In genomic region chr19:15195987-15196682, GRCh38 we compare ENCODE assay signal across 8 cellular contexts. TPM values are rescaled to one million over a fixed set of nuclear protein-coding genes. Genes with fewer than 3 reads are reported as not detected.
DNase-seq lines count a peak whose midpoint lies in the region; ATAC-seq lines count a peak whose summit lies in the region.

No MANE protein-coding gene starts in this region.

- no peaks in the 10 kb centered on the region for H3K9me3 ChIP-seq in right cardiac atrium (ENCODE audit: control insufficient read depth, low read length)
- H3K9me3 ChIP-seq in skeletal muscle satellite cell (replicated peaks; ENCODE audit: low read length): no peaks in the 10 kb centered on the region

- no peaks in the 10 kb centered on the region for H3K27me3 ChIP-seq in right cardiac atrium (ENCODE audit: control insufficient read depth, insufficient read depth)
- H3K27me3 ChIP-seq in skeletal muscle satellite cell (ENCODE audit: control insufficient read depth, insufficient read depth, low read length): no peaks in the 10 kb centered on the region

- peaks cover 18% of the 10 kb centered on the region for H3K36me3 ChIP-seq in skeletal muscle satellite cell (ENCODE audit: insufficient read depth, low read length)

- H3K4me1 ChIP-seq in right cardiac atrium (ENCODE audit: control insufficient read depth, insufficient read depth, low read length): no peaks in the 10 kb centered on the region
- peaks cover 39% of the 10 kb centered on the region for H3K4me1 ChIP-seq in skeletal muscle satellite cell (ENCODE audit: control insufficient read depth, insufficient read depth, low read length)

- WGBS in right cardiac atrium: 20% methylated on average over 34 of the region's 34 CpGs

- H3K27ac ChIP-seq in right cardiac atrium (ENCODE audit: low read length): no peak overlapping the region

- intact Hi-C loops in right cardiac atrium (cut with DNase I): no loop called here

- H3K4me3 ChIP-seq in right cardiac atrium (ENCODE audit: low read length): peak overlapping the region; percentile 53
- H3K4me3 ChIP-seq in skeletal muscle satellite cell (ENCODE audit: low read length): peak overlapping the region; percentile 62

- H3K4me2 ChIP-seq in skeletal muscle satellite cell (ENCODE audit: low read length): peak overlapping the region; percentile 83

- DNase-seq in NCI-H2227 (lab: John Stamatoyannopoulos, UW; ENCODE audit: unreplicated experiment) (peak; percentile 34), NCI-H2227 treated with DMSO at 0.1 percent for 48 hours (lab: John Stamatoyannopoulos, UW) (no peak), NCI-H345 (lab: John Stamatoyannopoulos, UW) (peak; percentile 83), right cardiac atrium (peak in 2 of 3 donors; percentile 60 to 68)
- no peak for DNase-seq in activated CD4-positive, CD25-positive, alpha-beta regulatory T cell treated with anti-CD3 and anti-CD28 coated beads, Interleukin-2, amount 50 U/mL, for 72 hours

- ATAC-seq in right cardiac atrium (peak in 1 of 2 donors; percentile 4), GM18858 (IDR thresholded peaks at IDR 0.05; ENCODE audit: unreplicated experiment) (no peak), HG02870 (IDR thresholded peaks at IDR 0.05; ENCODE audit: unreplicated experiment) (no peak)

- H3K9ac ChIP-seq in skeletal muscle satellite cell (ENCODE audit: low read depth, low read length): peak overlapping the region; percentile 72

RNA-seq across cellular contexts. Expression of gene NOTCH3, which starts 4.7 kb away (rescaled TPM):
- total RNA-seq in right cardiac atrium: 10 to 100 TPM; 11.3 to 22.1 (median 17.2) TPM
- 10.9 TPM for polyA plus RNA-seq in right cardiac atrium
- total RNA-seq in skeletal muscle satellite cell (2012; rRNA removed): 40.3 and 65.3 TPM in 2 replicates

RNA-seq across cellular contexts. Expression of gene EPHX3, which starts 36.1 kb away (rescaled TPM):
- total RNA-seq in right cardiac atrium: under 1 TPM in 2 of 4 donors, not detected in 2; 0.11 to 0.17 TPM
- 0.09 TPM for polyA plus RNA-seq in right cardiac atrium
- total RNA-seq in skeletal muscle satellite cell (2012; rRNA removed): under 0.01 TPM in 1 of 2 replicates, not detected in the other

Comparison
In these comparisons a context has a peak if more than half of its experiments do, and no peak if none do; other contexts are left out.
1. DNase-seq: peak in NCI-H2227 (single experiment), NCI-H345 (single experiment) and right cardiac atrium (2 of 3); none in NCI-H2227 treated with DMSO at 0.1 percent for 48 hours (single experiment) and activated CD4-positive, CD25-positive, alpha-beta regulatory T cell treated with anti-CD3 and anti-CD28 coated beads, Interleukin-2, amount 50 U/mL, for 72 hours (single experiment).